8 cellular contexts compared by ENCODE assay signal in the genomic region with DNA sequence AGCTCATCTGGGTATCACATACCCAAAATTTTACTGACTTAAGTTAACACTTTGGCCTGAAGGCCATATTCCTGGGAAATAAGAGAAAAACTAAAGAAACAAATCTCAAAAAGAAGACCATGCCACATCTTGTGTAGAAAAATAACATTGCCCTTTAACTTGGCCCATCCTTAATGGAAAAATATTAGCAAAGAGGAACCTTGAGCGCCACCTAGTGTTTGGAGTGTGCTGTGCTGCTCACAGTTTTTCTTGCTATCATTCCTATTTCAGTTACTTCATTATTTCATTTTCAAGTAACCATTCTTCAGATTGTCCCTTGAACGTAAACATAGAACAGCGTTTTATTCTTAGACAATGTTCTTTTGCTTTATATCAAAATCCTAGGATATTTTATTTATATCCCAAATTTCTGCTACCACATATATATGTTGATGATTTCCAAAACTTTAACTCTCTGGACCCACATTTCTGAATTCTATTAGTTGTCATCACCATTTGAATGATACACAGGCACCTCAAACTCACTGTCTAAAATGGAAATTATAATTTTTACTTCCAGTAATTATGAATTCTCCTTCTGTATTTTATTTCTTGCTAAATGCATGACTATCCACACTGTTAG.
A peak's percentile ranks its signal among the peaks of the same experiment; 100 is the strongest.
DNase-seq lines count a peak whose midpoint lies in the region; ATAC-seq, FAIRE-seq and TF ChIP-seq lines count a peak whose summit lies in the region.

No MANE protein-coding gene starts in this region.

- peak; percentile 74 for FAIRE-seq in GM12891 (lab: Jason Lieb, UNC)

- no peak for TF ChIP-seq POLR2A in GM12891 (IDR thresholded peaks at IDR 0.05; ENCODE audit: low read depth, low read length)

- DNase-seq in AG09309 (ENCODE audit: low read depth), result peak; percentile 7
- DNase-seq in GM12891 (ENCODE audit: insufficient read length, low spot score), result peak; percentile 1
- DNase-seq in NCI-H146 treated with DMSO at 0.1 percent for 48 hours (lab: John Stamatoyannopoulos, UW; ENCODE audit: unreplicated experiment), result peak; percentile 46
- peak; percentile 47 for DNase-seq in WERI-Rb-1
- peak; percentile 5 for DNase-seq in germinal center (ENCODE audit: low spot score)
- DNase-seq in pulmonary artery endothelial cell (ENCODE audit: low read depth, low spot score), result peak; percentile 0
- no peak for DNase-seq in effector memory CD4-positive, alpha-beta T cell

- H3K4me1 ChIP-seq in effector memory CD4-positive, alpha-beta T cell (ENCODE audit: control insufficient read depth, insufficient read depth, low read length, poor library complexity, severe bottlenecking), result no peaks in the 10 kb centered on the region

- H3K27ac ChIP-seq in WERI-Rb-1, result no peak overlapping the region
- H3K27ac ChIP-seq in effector memory CD4-positive, alpha-beta T cell (ENCODE audit: insufficient read depth, low read length, poor library complexity, severe bottlenecking), result no peak overlapping the region

- TF ChIP-seq CTCF in AG09309 (IDR thresholded peaks at IDR 0.05; ENCODE audit: control insufficient read depth, insufficient read depth, low read depth, low read length, missing control alignments), result peak; percentile 88
- peak; percentile 79 for TF ChIP-seq CTCF in WERI-Rb-1 (IDR thresholded peaks at IDR 0.05; ENCODE audit: low read depth, low read length)

- no peaks in the 10 kb centered on the region for H3K27me3 ChIP-seq in WERI-Rb-1 (ENCODE audit: insufficient read depth, low read depth, severe bottlenecking)
- no peaks in the 10 kb centered on the region for H3K27me3 ChIP-seq in effector memory CD4-positive, alpha-beta T cell (replicated peaks; ENCODE audit: control insufficient read depth, insufficient read depth, low read length, poor library complexity, severe bottlenecking)

- H3K4me3 ChIP-seq in AG09309 (ENCODE audit: control insufficient read depth, low read depth, low read length), result no peak overlapping the region
- no peak overlapping the region for H3K4me3 ChIP-seq in WERI-Rb-1 (ENCODE audit: low read depth, low read length)
- no peak overlapping the region for H3K4me3 ChIP-seq in effector memory CD4-positive, alpha-beta T cell (ENCODE audit: insufficient read depth, low read depth, low read length, poor library complexity, severe bottlenecking)

- H3K36me3 ChIP-seq in WERI-Rb-1, result no peaks in the 10 kb centered on the region
- no peaks in the 10 kb centered on the region for H3K36me3 ChIP-seq in effector memory CD4-positive, alpha-beta T cell (ENCODE audit: control insufficient read depth, insufficient read depth, low read length)

- no peaks in the 10 kb centered on the region for H3K9me3 ChIP-seq in WERI-Rb-1 (ENCODE audit: severe bottlenecking)
- H3K9me3 ChIP-seq in effector memory CD4-positive, alpha-beta T cell (ENCODE audit: control insufficient read depth, low read length), result no peaks in the 10 kb centered on the region

- peak; percentile 73 for ATAC-seq in HG02763 (IDR thresholded peaks at IDR 0.05; ENCODE audit: unreplicated experiment)

TF ChIP-seq in GM12891, 5 proteins besides CTCF, POLR2A, EP300 and RAD21:
- TF ChIP-seq POLR2AphosphoS5 (IDR thresholded peaks at IDR 0.05; ENCODE audit: low read depth, low read length), result no peak
- TF ChIP-seq POU2F2 (IDR thresholded peaks at IDR 0.05; ENCODE audit: low read depth, low read length), result no peak
- no peak for TF ChIP-seq TAF1 (IDR thresholded peaks at IDR 0.05; ENCODE audit: low read depth, low read length)
- no peak for TF ChIP-seq PAX5 (IDR thresholded peaks at IDR 0.05; ENCODE audit: insufficient read depth, low read length, severe bottlenecking)
- TF ChIP-seq SPI1 (IDR thresholded peaks at IDR 0.05; ENCODE audit: low read depth, low read length), result no peak
TF ChIP-seq in GM12891: peak in this region for 0.

Comparison
In these comparisons a context has a peak if more than half of its experiments do, and no peak if none do; other contexts are left out.
1. DNase-seq: peak in AG09309 (single experiment), GM12891 (single experiment), NCI-H146 treated with DMSO at 0.1 percent for 48 hours (single experiment), WERI-Rb-1 (single experiment), germinal center (single experiment) and pulmonary artery endothelial cell (single experiment); none in effector memory CD4-positive, alpha-beta T cell (0 of 3).